7 cellular contexts compared by ENCODE assay signal in the genomic region with DNA sequence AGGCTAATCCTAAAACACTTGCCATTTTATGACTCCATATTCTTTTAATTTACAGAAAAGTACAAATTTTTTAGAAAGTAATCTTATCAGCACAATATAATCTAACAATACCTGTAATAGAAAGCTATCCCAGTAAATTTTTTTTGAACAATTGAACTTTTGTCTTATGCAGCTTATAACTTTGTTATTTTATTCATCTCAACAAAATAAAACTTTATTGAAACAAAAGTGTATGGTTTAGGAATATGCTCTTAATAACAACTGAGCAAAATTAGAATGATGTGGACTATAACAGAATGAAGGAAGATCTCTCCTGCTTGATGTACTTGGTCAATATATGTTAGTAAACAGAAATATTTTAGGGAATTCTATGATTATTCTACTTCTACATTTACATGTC. TPM values are rescaled to one million over a fixed set of nuclear protein-coding genes. Genes with fewer than 3 reads are reported as not detected.
DNase-seq lines count a peak whose midpoint lies in the region; ATAC-seq and FAIRE-seq lines count a peak whose summit lies in the region.
"Not testable (repeated sequence)": the region's sequence is repeated elsewhere in the genome, so short reads cannot be mapped to it uniquely, and the experiment has no call there.

No MANE protein-coding gene starts in this region.

- CTCF ChIA-PET in T-cell (lab: Charles Lee), result interaction anchor here (0.5 to 4.2 kb wide), 8 partner anchors 10 to 1200 kb away, joined by 3 to 47 read pairs (median 12); no protein-coding TSS in a partner anchor

- not testable (repeated sequence) for H3K14ac ChIP-seq in mesenchymal stem cell (ENCODE audit: low read length in 2 of 2)

- peaks cover 23% of the 10 kb centered on the region for H3K36me3 Mint-ChIP-seq in T-cell
- H3K36me3 Mint-ChIP-seq in activated T-cell treated with anti-CD3 and anti-CD28 coated beads, Interleukin-2, amount 50 U/mL, for 72 hours (ENCODE audit: insufficient read depth in 2 of 2), result peaks cover 4 to 13% of the 10 kb centered on the region in 2 donors
- H3K36me3 Mint-ChIP-seq in activated naive CD8-positive, alpha-beta T cell treated with anti-CD3 and anti-CD28 coated beads for 36 hours, result peaks cover 10% of the 10 kb centered on the region

- H3K4me3 Mint-ChIP-seq in T-cell; activated T-cell treated with anti-CD3 and anti-CD28 coated beads, Interleukin-2, amount 50 U/mL, for 72 hours; activated naive CD8-positive, alpha-beta T cell treated with anti-CD3 and anti-CD28 coated beads for 36 hours: not testable (repeated sequence)

- not testable (repeated sequence) for H3K79me1 ChIP-seq in mesenchymal stem cell (replicated peaks; ENCODE audit: low read length, poor library complexity, severe bottlenecking)

- not testable (repeated sequence) for H3K27me3 ChIP-seq in mesenchymal stem cell (ENCODE audit: control insufficient read depth in 1 of 2, insufficient read depth in 1 of 2, low read length in 2 of 2)

- H3K4me3 ChIP-seq in mesenchymal stem cell (ENCODE audit: insufficient read depth in 1 of 2, low read depth in 1 of 2, low read length in 2 of 2), result not testable (repeated sequence)

- H3K36me3 ChIP-seq in mesenchymal stem cell (ENCODE audit: control insufficient read depth in 1 of 2, insufficient read depth in 2 of 2, low read depth in 1 of 2, low read length in 2 of 2), result peaks cover 3 to 81% of the 10 kb centered on the region in 2 experiments

- H2BK120ac ChIP-seq in mesenchymal stem cell (ENCODE audit: low read depth, low read length), result not testable (repeated sequence)

- H2BK5ac ChIP-seq in mesenchymal stem cell (ENCODE audit: low read depth, low read length, poor library complexity, severe bottlenecking), result not testable (repeated sequence)

- H2BK15ac ChIP-seq in mesenchymal stem cell (ENCODE audit: low read depth, poor library complexity, severe bottlenecking), result not testable (repeated sequence)

- not testable (repeated sequence) for H3K4ac ChIP-seq in mesenchymal stem cell (ENCODE audit: low read depth in 1 of 2, low read length in 2 of 2)

- not testable (repeated sequence) for H3K23ac ChIP-seq in mesenchymal stem cell (ENCODE audit: low read length in 2 of 2)

- not testable (repeated sequence) for H3K9me3 ChIP-seq in mesenchymal stem cell (ENCODE audit: control insufficient read depth, low read length)

- not testable (repeated sequence) for H2AK5ac ChIP-seq in mesenchymal stem cell (ENCODE audit: low read length, severe bottlenecking)

- not testable (repeated sequence) for H4K8ac ChIP-seq in mesenchymal stem cell (ENCODE audit: low read length)

- peak overlapping the region; percentile 52 for H3K27ac Mint-ChIP-seq in T-cell
- H3K27ac Mint-ChIP-seq in activated T-cell treated with anti-CD3 and anti-CD28 coated beads, Interleukin-2, amount 50 U/mL, for 72 hours, result peak overlapping the region; percentile 67
- peak overlapping the region; percentile 39 for H3K27ac Mint-ChIP-seq in activated naive CD8-positive, alpha-beta T cell treated with anti-CD3 and anti-CD28 coated beads for 36 hours

- not testable (repeated sequence) for H2AFZ ChIP-seq in mesenchymal stem cell (ENCODE audit: low read depth, low read length)

- H4K91ac ChIP-seq in mesenchymal stem cell (ENCODE audit: low read length), result not testable (repeated sequence)

- DNase-seq in T-cell; activated T-cell treated with anti-CD3 and anti-CD28 coated beads, Interleukin-2, amount 50 U/mL, for 72 hours; activated naive CD8-positive, alpha-beta T cell treated with anti-CD3 and anti-CD28 coated beads for 36 hours; mesenchymal stem cell: not testable (repeated sequence)

- not testable (repeated sequence) for H3K27me3 Mint-ChIP-seq in T-cell; activated T-cell treated with anti-CD3 and anti-CD28 coated beads, Interleukin-2, amount 50 U/mL, for 72 hours (ENCODE audit: low read depth); activated naive CD8-positive, alpha-beta T cell treated with anti-CD3 and anti-CD28 coated beads for 36 hours

- FAIRE-seq in A204.1 (lab: Jason Lieb, UNC) (peak; percentile 92), G401.6 (lab: Jason Lieb, UNC) (peak; percentile 65), endometrium (lab: Jason Lieb, UNC) (peak; percentile 85)

- peaks cover 2 to 21% (median 20%) of the 10 kb centered on the region in 3 donors for H3K4me1 Mint-ChIP-seq in T-cell
- H3K4me1 Mint-ChIP-seq in activated T-cell treated with anti-CD3 and anti-CD28 coated beads, Interleukin-2, amount 50 U/mL, for 72 hours (ENCODE audit: low read depth), result not testable (repeated sequence)
- H3K4me1 Mint-ChIP-seq in activated naive CD8-positive, alpha-beta T cell treated with anti-CD3 and anti-CD28 coated beads for 36 hours, result peaks cover 20% of the 10 kb centered on the region

- H3K9ac ChIP-seq in mesenchymal stem cell (ENCODE audit: low read length), result peak overlapping the region; percentile 21

- H3K9me3 Mint-ChIP-seq in T-cell; activated T-cell treated with anti-CD3 and anti-CD28 coated beads, Interleukin-2, amount 50 U/mL, for 72 hours; activated naive CD8-positive, alpha-beta T cell treated with anti-CD3 and anti-CD28 coated beads for 36 hours: not testable (repeated sequence)

- H2BK12ac ChIP-seq in mesenchymal stem cell (ENCODE audit: low read length in 2 of 2), result not testable (repeated sequence)

- H3K27ac ChIP-seq in mesenchymal stem cell (ENCODE audit: low read length, poor library complexity, severe bottlenecking), result not testable (repeated sequence)

- ATAC-seq in T-cell (replicated peaks in 1 of 4); activated T-cell treated with anti-CD3 and anti-CD28 coated beads, Interleukin-2, amount 50 U/mL, for 72 hours (replicated peaks in 1 of 2): not testable (repeated sequence)

- not testable (repeated sequence) for H3K4me1 ChIP-seq in mesenchymal stem cell (ENCODE audit: control insufficient read depth, insufficient read depth, low read depth, low read length)

- not testable (repeated sequence) for H3K18ac ChIP-seq in mesenchymal stem cell (ENCODE audit: low read depth in 1 of 2, low read length in 2 of 2)

- H3K4me2 ChIP-seq in mesenchymal stem cell (ENCODE audit: low read length, poor library complexity, severe bottlenecking), result not testable (repeated sequence)

- POLR2A ChIA-PET in T-cell (lab: Charles Lee), result interaction anchor here (0.5 to 1.6 kb wide), 3 partner anchors 7 to 265 kb away, joined by 3 to 4 read pairs (median 3); no protein-coding TSS in a partner anchor

RNA-seq across cellular contexts. Expression of a gene that starts 57.2 kb away (rescaled TPM):
- 100 to 1,000 TPM; 113 to 330 (median 129) TPM for total RNA-seq in T-cell
- total RNA-seq in activated T-cell treated with anti-CD3 and anti-CD28 coated beads, Interleukin-2, amount 50 U/mL, for 72 hours, result 10 to 100 TPM; 50.0 to 53.8 TPM
- 10 to 100 TPM; 47.1 to 58.0 TPM for total RNA-seq in activated naive CD8-positive, alpha-beta T cell treated with anti-CD3 and anti-CD28 coated beads for 36 hours
- 1,394 TPM for polyA plus RNA-seq in mesenchymal stem cell (2013, experiment 1 of 2)
- polyA plus RNA-seq in mesenchymal stem cell (2013, experiment 2 of 2), result 1,387 TPM
